10 cellular contexts compared by ENCODE assay signal in genomic region chr10:70602665-70603438, GRCh38. TPM values are rescaled to one million over a fixed set of nuclear protein-coding genes. Genes with fewer than 3 reads are reported as not detected.
DNase-seq lines count a peak whose midpoint lies in the region; ATAC-seq and TF ChIP-seq lines count a peak whose summit lies in the region.
"Had no signal": no experiment of that assay in that cellular context is flagged by ENCODE, and none has a peak within 500 bp of the region (broad histone marks: within the 10 kb centered on the region; RNA-seq: fewer than 3 reads in every experiment).

Gene PRF1, minus strand, starts transcription at chr10:70602741. Its CDS starts 1,839 bp downstream, at chr10:70600902.

- ATAC-seq in activated CD8-positive, alpha-beta memory T cell treated with anti-CD3 and anti-CD28 coated beads, Interleukin-2, amount 10 ng/mL, durations not matched to agents 7 days and 5 days = peak; percentile 93
- ATAC-seq in heart left ventricle = peak in 3 of 4 donors; percentile 20 to 54 (median 34)
- ATAC-seq in HG03469 (IDR thresholded peaks at IDR 0.05; ENCODE audit: unreplicated experiment) = no peak
- ATAC-seq in HG03139 (IDR thresholded peaks at IDR 0.05; ENCODE audit: unreplicated experiment) = no peak

- no peak for TF ChIP-seq CTCF in heart left ventricle (IDR thresholded peaks at IDR 0.05)
- TF ChIP-seq CTCF in chondrocyte (IDR thresholded peaks at IDR 0.05) = no peak

- H3K27me3 Mint-ChIP-seq in activated CD8-positive, alpha-beta memory T cell treated with anti-CD3 and anti-CD28 coated beads, Interleukin-2, amount 10 ng/mL, durations not matched to agents 7 days and 5 days = no peaks in the 10 kb centered on the region
- no peaks in the 10 kb centered on the region for H3K27me3 Mint-ChIP-seq in chondrocyte (ENCODE audit: low read depth)

- peaks cover 38% of the 10 kb centered on the region for H3K36me3 Mint-ChIP-seq in activated CD8-positive, alpha-beta memory T cell treated with anti-CD3 and anti-CD28 coated beads, Interleukin-2, amount 10 ng/mL, durations not matched to agents 7 days and 5 days
- H3K36me3 Mint-ChIP-seq in chondrocyte (ENCODE audit: low read depth) = no peaks in the 10 kb centered on the region

- no peaks in the 10 kb centered on the region for H3K9me3 ChIP-seq in heart left ventricle

- H3K27ac Mint-ChIP-seq in activated CD8-positive, alpha-beta memory T cell treated with anti-CD3 and anti-CD28 coated beads, Interleukin-2, amount 10 ng/mL, durations not matched to agents 7 days and 5 days = peak within 1 kb of the TSS; percentile 95
- H3K27ac Mint-ChIP-seq in chondrocyte (ENCODE audit: unreplicated experiment) = no peak within 1 kb of the TSS

- peak within 1 kb of the TSS; percentile 96 for H3K4me3 Mint-ChIP-seq in activated CD8-positive, alpha-beta memory T cell treated with anti-CD3 and anti-CD28 coated beads, Interleukin-2, amount 10 ng/mL, durations not matched to agents 7 days and 5 days
- no peak within 1 kb of the TSS for H3K4me3 Mint-ChIP-seq in chondrocyte (ENCODE audit: unreplicated experiment)

- no peaks in the 10 kb centered on the region for H3K4me1 ChIP-seq in heart left ventricle

- DNase-seq in Jurkat, Clone E6-1 (ENCODE audit: low read depth, low spot score) = peak; percentile 87
- peak; percentile 98 for DNase-seq in activated CD8-positive, alpha-beta memory T cell treated with anti-CD3 and anti-CD28 coated beads, Interleukin-2, amount 10 ng/mL, durations not matched to agents 7 days and 5 days
- DNase-seq in heart left ventricle = peak in 1 of 5 donors; percentile 81
- DNase-seq in stimulated activated CD8-positive, alpha-beta memory T cell treated with anti-CD3 and anti-CD28 coated beads, Interleukin-12 subunit alpha, Interleukin-12 subunit beta, amount 100 ng/mL, for 24 hours (ENCODE audit: extremely low read depth) = peak; percentile 64
- no peak for DNase-seq in chondrocyte (ENCODE audit: low spot score)
- DNase-seq in OCI-M1 (lab: John Stamatoyannopoulos, UW) = no peak

- no peaks in the 10 kb centered on the region for H3K9me3 Mint-ChIP-seq in activated CD8-positive, alpha-beta memory T cell treated with anti-CD3 and anti-CD28 coated beads, Interleukin-2, amount 10 ng/mL, durations not matched to agents 7 days and 5 days (ENCODE audit: low read depth)
- H3K9me3 Mint-ChIP-seq in chondrocyte (ENCODE audit: low read depth) = no peaks in the 10 kb centered on the region

- H3K4me1 Mint-ChIP-seq in activated CD8-positive, alpha-beta memory T cell treated with anti-CD3 and anti-CD28 coated beads, Interleukin-2, amount 10 ng/mL, durations not matched to agents 7 days and 5 days = peaks cover 60% of the 10 kb centered on the region
- H3K4me1 Mint-ChIP-seq in chondrocyte (ENCODE audit: low read depth) = no peaks in the 10 kb centered on the region

- peak within 1 kb of the TSS in 1 of 12 donors; percentile 82 for H3K27ac ChIP-seq in heart left ventricle

- H3K36me3 ChIP-seq in heart left ventricle = no peaks in the 10 kb centered on the region

- no peaks in the 10 kb centered on the region for H3K27me3 ChIP-seq in heart left ventricle

- intact Hi-C loops in heart left ventricle (cut with DNase I) = no loop called here

- no peak for TF ChIP-seq POLR2A in heart left ventricle (IDR thresholded peaks at IDR 0.05)

- peak within 1 kb of the TSS; percentile 43 for H3K4me3 ChIP-seq in Jurkat, Clone E6-1 (ENCODE audit: low read length)
- H3K4me3 ChIP-seq in heart left ventricle = peak within 1 kb of the TSS in 2 of 12 donors; percentile 23 to 56

- WGBS in heart left ventricle, 4 donors = 90 to 96% (median 92%) methylated on average over 19 to 21 of the region's 21 CpGs

- CTCF ChIA-PET in activated CD8-positive, alpha-beta memory T cell treated with anti-CD3 and anti-CD28 coated beads, Interleukin-2, amount 10 ng/mL, durations not matched to agents 7 days and 5 days (lab: Charles Lee) = interaction anchor here (0.6 to 6.7 kb wide), 15 partner anchors 8 to 156 kb away, joined by 3 to 50 read pairs (median 6); no protein-coding TSS in a partner anchor

RNA-seq across cellular contexts. Expression of gene PRF1, which starts in this region (rescaled TPM):
- polyA plus RNA-seq in Jurkat, Clone E6-1 (2012; ENCODE audit: insufficient read depth, insufficient read length) = 3.8 TPM
- 100 to 1,000 TPM; 381 to 433 TPM for total RNA-seq in activated CD8-positive, alpha-beta memory T cell treated with anti-CD3 and anti-CD28 coated beads, Interleukin-2, amount 10 ng/mL, durations not matched to agents 7 days and 5 days
- total RNA-seq in heart left ventricle = 10 to 100 TPM in 1 of 9 donors, 1 to 10 TPM in 4, under 1 TPM in 4; 0.50 to 19.4 (median 1.4) TPM
- 1 to 10 TPM in 1 of 2 donors, under 1 TPM in 1; 0.68 to 1.0 TPM for polyA plus RNA-seq in heart left ventricle
- not detected in 3 replicates for total RNA-seq in chondrocyte
- total RNA-seq: epithelial cell of proximal tubule, pulmonary artery endothelial cell had no signal

Comparison
In these comparisons a context has a peak if more than half of its experiments do, and no peak if none do; other contexts are left out.
1. RNA of gene PRF1 (total RNA-seq): 381 to 433 TPM in activated CD8-positive, alpha-beta memory T cell treated with anti-CD3 and anti-CD28 coated beads, Interleukin-2, amount 10 ng/mL, durations not matched to agents 7 days and 5 days; 0.50 to 19.4 TPM in heart left ventricle and not detected in chondrocyte; every median in the first group is over 10 times any median in the second.
2. DNase-seq: peak in Jurkat, Clone E6-1 (single experiment), activated CD8-positive, alpha-beta memory T cell treated with anti-CD3 and anti-CD28 coated beads, Interleukin-2, amount 10 ng/mL, durations not matched to agents 7 days and 5 days (single experiment) and stimulated activated CD8-positive, alpha-beta memory T cell treated with anti-CD3 and anti-CD28 coated beads, Interleukin-12 subunit alpha, Interleukin-12 subunit beta, amount 100 ng/mL, for 24 hours (single experiment); none in chondrocyte (single experiment) and OCI-M1 (single experiment).
3. ATAC-seq: peak in activated CD8-positive, alpha-beta memory T cell treated with anti-CD3 and anti-CD28 coated beads, Interleukin-2, amount 10 ng/mL, durations not matched to agents 7 days and 5 days (single experiment) and heart left ventricle (3 of 4); none in HG03469 (single experiment) and HG03139 (single experiment).